Comparison of ENCODE assay signal across 9 cellular contexts in genomic region chr1:27660300-27660837, GRCh38. TPM values are rescaled to one million over a fixed set of nuclear protein-coding genes. Genes with fewer than 3 reads are reported as not detected.
DNase-seq lines count a peak whose midpoint lies in the region; ATAC-seq, FAIRE-seq and TF ChIP-seq lines count a peak whose summit lies in the region.
"Had no signal": no experiment of that assay in that cellular context is flagged by ENCODE, and none has a peak within 500 bp of the region (broad histone marks: within the 10 kb centered on the region; RNA-seq: fewer than 3 reads in every experiment).

No MANE protein-coding gene starts in this region.

- ATAC-seq in lower lobe of right lung (no peak), upper lobe of right lung (no peak)

- H3K4me2 ChIP-seq in astrocyte (ENCODE audit: low read length): peak overlapping the region; percentile 72

- H3K27me3 Mint-ChIP-seq in astrocyte (ENCODE audit: low read depth, unreplicated experiment): no peaks in the 10 kb centered on the region

- no peaks in the 10 kb centered on the region for H4K20me1 ChIP-seq in astrocyte (ENCODE audit: insufficient read depth, low read length)

- no peak for TF ChIP-seq CTCF in cardiac muscle cell (IDR thresholded peaks at IDR 0.05; ENCODE audit: low read depth, low read length)
- no peak for TF ChIP-seq CTCF in astrocyte (IDR thresholded peaks at IDR 0.05; ENCODE audit: insufficient read depth, low read depth, low read length)
- TF ChIP-seq CTCF in lower lobe of right lung (IDR thresholded peaks at IDR 0.05): no peak
- TF ChIP-seq CTCF in upper lobe of right lung (IDR thresholded peaks at IDR 0.05): no peak

- H2AFZ ChIP-seq in astrocyte (ENCODE audit: low read depth, low read length): peak overlapping the region; percentile 63

- no peaks in the 10 kb centered on the region for H3K36me3 ChIP-seq in cardiac muscle cell
- H3K36me3 ChIP-seq in astrocyte (ENCODE audit: insufficient read depth, low read length): no peaks in the 10 kb centered on the region
- no peaks in the 10 kb centered on the region for H3K36me3 ChIP-seq in lower lobe of right lung
- H3K36me3 ChIP-seq in upper lobe of right lung: peaks cover 2% of the 10 kb centered on the region

- peaks cover 29% of the 10 kb centered on the region for H3K4me1 Mint-ChIP-seq in astrocyte (ENCODE audit: low read depth, unreplicated experiment)

- H3K4me3 Mint-ChIP-seq in astrocyte (ENCODE audit: unreplicated experiment): peak overlapping the region; percentile 70

- FAIRE-seq in astrocyte (lab: Jason Lieb, UNC): no peak
- FAIRE-seq: islet of Langerhans had no signal

- no peaks in the 10 kb centered on the region for H3K79me2 ChIP-seq in astrocyte (ENCODE audit: insufficient read depth, low read length)

- peaks cover 2% of the 10 kb centered on the region for H3K36me3 Mint-ChIP-seq in astrocyte (ENCODE audit: low read depth, unreplicated experiment)

- H3K4me3 ChIP-seq in cardiac muscle cell (peak overlapping the region; percentile 46), astrocyte (ENCODE audit: insufficient read depth, low read depth, low read length) (peak overlapping the region; percentile 30), lower lobe of right lung (peak overlapping the region; percentile 63), upper lobe of right lung (peak overlapping the region; percentile 65)

- H3K27ac ChIP-seq in cardiac muscle cell (no peak overlapping the region), astrocyte (ENCODE audit: low read depth, low read length) (no peak overlapping the region), lower lobe of right lung (peak overlapping the region; percentile 91), upper lobe of right lung (peak overlapping the region; percentile 89)

- H3K9ac ChIP-seq in astrocyte (ENCODE audit: low read length): peak overlapping the region; percentile 5

- no peaks in the 10 kb centered on the region for H3K9me3 Mint-ChIP-seq in astrocyte (ENCODE audit: unreplicated experiment)

- no peaks in the 10 kb centered on the region for H3K27me3 ChIP-seq in cardiac muscle cell
- H3K27me3 ChIP-seq in astrocyte (ENCODE audit: insufficient read depth, low read length): no peaks in the 10 kb centered on the region
- no peaks in the 10 kb centered on the region for H3K27me3 ChIP-seq in lower lobe of right lung (ENCODE audit: low read depth)
- H3K27me3 ChIP-seq in upper lobe of right lung: no peaks in the 10 kb centered on the region

- H3K27ac Mint-ChIP-seq in astrocyte (ENCODE audit: unreplicated experiment): peak overlapping the region; percentile 34

- H3K4me1 ChIP-seq in cardiac muscle cell (ENCODE audit: low read depth): peaks cover 2% of the 10 kb centered on the region
- H3K4me1 ChIP-seq in astrocyte (ENCODE audit: insufficient read depth, low read length): peaks cover 30% of the 10 kb centered on the region
- H3K4me1 ChIP-seq in lower lobe of right lung: peaks cover 52% of the 10 kb centered on the region
- peaks cover 34% of the 10 kb centered on the region for H3K4me1 ChIP-seq in upper lobe of right lung

- intact Hi-C loops in cardiac septum (cut with DNase I) (loop anchor here (5.0 kb wide), 2 partner anchors 153 to 268 kb away; partner anchors contain the start of gene GPR3), lower lobe of right lung (cut with DNase I) (loop anchor here (5.0 kb wide), 1 partner anchor 53 kb away; no protein-coding TSS in a partner anchor), upper lobe of right lung (cut with DNase I) (loop anchor here (10.0 kb wide), 1 partner anchor 266 kb away; the partner anchor contains the start of gene GPR3)

- DNase-seq in cardiac muscle cell (ENCODE audit: low read depth in 1 of 2, low spot score in 1 of 2) (no peak), cardiac septum (ENCODE audit: low spot score) (no peak), astrocyte (ENCODE audit: low read depth) (no peak), lower lobe of right lung (no peak), upper lobe of right lung (no peak), NOMO-1 treated with dmso at 0.1 percent for 144 hours (lab: John Stamatoyannopoulos, UW; ENCODE audit: unreplicated experiment) (no peak), NCI-H1930 (lab: John Stamatoyannopoulos, UW) (no peak)
- no peak for DNase-seq in activated CD8-positive, alpha-beta memory T cell treated with anti-CD3 and anti-CD28 coated beads, Interleukin-2, amount 50 U/mL, for 4 hours

- H3K9me3 ChIP-seq in cardiac muscle cell (ENCODE audit: low read depth) (no peaks in the 10 kb centered on the region), astrocyte (ENCODE audit: insufficient read depth, low read depth, low read length) (no peaks in the 10 kb centered on the region), lower lobe of right lung (no peaks in the 10 kb centered on the region), upper lobe of right lung (no peaks in the 10 kb centered on the region)

RNA-seq across cellular contexts. Expression of gene IFI6, which starts 11.6 kb away (rescaled TPM):
- total RNA-seq in cardiac muscle cell: 30.4 and 36.5 TPM in 2 replicates
- polyA plus RNA-seq in cardiac muscle cell: 35.2 and 56.2 TPM in 2 replicates
- 32.4 TPM for total RNA-seq in cardiac septum
- total RNA-seq in astrocyte: 3,307 and 4,155 TPM in 2 replicates
- total RNA-seq in lower lobe of right lung: 211 TPM
- total RNA-seq in upper lobe of right lung: 259 TPM

RNA-seq across cellular contexts. Expression of gene FGR, which starts 25.4 kb away (rescaled TPM):
- not detected in 2 replicates for total RNA-seq in cardiac muscle cell
- polyA plus RNA-seq in cardiac muscle cell: 0.14 and 0.18 TPM in 2 replicates
- total RNA-seq in cardiac septum: 3.8 TPM
- total RNA-seq in astrocyte: 0.17 TPM in 1 of 2 replicates, not detected in the other
- total RNA-seq in lower lobe of right lung: 193 TPM
- total RNA-seq in upper lobe of right lung: 149 TPM

RNA-seq across cellular contexts. Expression of gene AHDC1, which starts 56.4 kb away (rescaled TPM):
- total RNA-seq in cardiac muscle cell (31.0 and 58.1 TPM in 2 replicates), cardiac septum (57.7 TPM), astrocyte (74.0 and 75.7 TPM in 2 replicates), lower lobe of right lung (23.7 TPM), upper lobe of right lung (34.2 TPM)
- polyA plus RNA-seq in cardiac muscle cell: 16.3 and 21.1 TPM in 2 replicates

Comparison
In these comparisons a context has a peak if more than half of its experiments do, and no peak if none do; other contexts are left out.
1. H3K27ac ChIP-seq: peak in lower lobe of right lung (single experiment) and upper lobe of right lung (single experiment); none in cardiac muscle cell (single experiment) and astrocyte (single experiment).
2. RNA of gene IFI6, which starts 11.6 kb away (total RNA-seq): 3,307 to 4,155 TPM in astrocyte; 259 TPM in upper lobe of right lung (single experiment), 211 TPM in lower lobe of right lung (single experiment), 32.4 TPM in cardiac septum (single experiment) and 30.4 to 36.5 TPM in cardiac muscle cell; every median in the first group is over 10 times any median in the second.
3. RNA of gene FGR, which starts 25.4 kb away (total RNA-seq): 193 TPM in lower lobe of right lung (single experiment) and 149 TPM in upper lobe of right lung (single experiment); 3.8 TPM in cardiac septum (single experiment), not detected in cardiac muscle cell and 0.17 TPM in astrocyte; every median in the first group is over 10 times any median in the second.
4. Peak in every context shown above with its lines, with median percentiles within 50 percentile points of each other: H3K4me3 ChIP-seq.